ENCODE assay signal across 12 cellular contexts in genomic region chr16:29023279-29024278, GRCh38. TPM values are rescaled to one million over a fixed set of nuclear protein-coding genes. Genes with fewer than 3 reads are reported as not detected.
A peak's percentile ranks its signal among the peaks of the same experiment; 100 is the strongest.
DNase-seq lines count a peak whose midpoint lies in the region; ATAC-seq, FAIRE-seq and TF ChIP-seq lines count a peak whose summit lies in the region.
"Had no signal": no experiment of that assay in that cellular context is flagged by ENCODE, and none has a peak within 500 bp of the region (broad histone marks: within the 10 kb centered on the region; RNA-seq: fewer than 3 reads in every experiment).

No MANE protein-coding gene starts in this region.

- TF ChIP-seq RAD21 in SK-N-SH (IDR thresholded peaks at IDR 0.05; ENCODE audit: low read length) (no peak), K562 (CRISPR knock-in tag; conservative IDR thresholded peaks at IDR 0.05 in 1 of 2, IDR thresholded peaks at IDR 0.05 in 1 of 2) (no peak)

- no peak overlapping the region for H3K9ac ChIP-seq in SK-N-SH
- peak overlapping the region in 1 of 2 experiments; percentile 15; a peak in 2 of 4 replicates for H3K9ac ChIP-seq in K562 (ENCODE audit: insufficient read depth in 1 of 2, low read depth in 2 of 2, low read length in 2 of 2)

- no peaks in the 10 kb centered on the region for H3K9me2 ChIP-seq in SK-N-SH

- in situ Hi-C loops in K562 (cut with MboI), result no loop called here

- H4K20me1 ChIP-seq in SK-N-SH (ENCODE audit: insufficient read depth) (no peaks in the 10 kb centered on the region), K562 (replicated peaks; ENCODE audit: control insufficient read depth, insufficient read depth, low read length) (no peaks in the 10 kb centered on the region)

- no peaks in the 10 kb centered on the region for H3F3A ChIP-seq in SK-N-SH (replicated peaks; ENCODE audit: insufficient read depth)

- no peaks in the 10 kb centered on the region for H3K9me3 ChIP-seq in SK-N-SH
- no peaks in the 10 kb centered on the region for H3K9me3 ChIP-seq in K562 (replicated peaks; ENCODE audit: control insufficient read depth, insufficient read depth, low read depth, low read length)

- WGBS in SK-N-SH (ENCODE audit: low lambda C conversion rate), result 68% methylated on average over 11 of the region's 15 CpGs
- 84% methylated on average over 15 of the region's 15 CpGs for WGBS in K562 (ENCODE audit: insufficient coverage, low coverage, missing lambda C conversion rate)

- no peaks in the 10 kb centered on the region; a peak in 1 of 4 replicates for H3K4me1 ChIP-seq in SK-N-SH (ENCODE audit: control insufficient read depth in 1 of 2, insufficient read depth in 2 of 2, low read depth in 1 of 2, low read length in 1 of 2)
- peaks cover 16 to 17% of the 10 kb centered on the region in 2 experiments; a peak in 4 of 5 replicates for H3K4me1 ChIP-seq in K562 (replicated peaks in 1 of 2; ENCODE audit: control insufficient read depth in 2 of 2, insufficient read depth in 2 of 2, low read length in 2 of 2)

- no peak for DNase-seq in SK-N-SH
- DNase-seq in LoVo (ENCODE audit: low spot score), result peak; percentile 46
- no peak for DNase-seq in K562 (ENCODE audit: extremely low read depth in 1 of 4, low spot score in 3 of 4)
- DNase-seq in posterior vena cava (ENCODE audit: low spot score), result peak; percentile 70
- no peak for DNase-seq in NOMO-1 treated with DMSO at 0.1 percent for 48 hours (lab: John Stamatoyannopoulos, UW; ENCODE audit: unreplicated experiment)
- no peak for DNase-seq in NCI-H1105 (lab: John Stamatoyannopoulos, UW)
- DNase-seq: 8988T, NCI-H1092 treated with DMSO at 0.1 percent for 48 hours, NCI-H510A treated with DMSO at 0.1 percent for 48 hours had no signal

- no peaks in the 10 kb centered on the region for H3K9me1 ChIP-seq in K562 (ENCODE audit: control insufficient read depth, insufficient read depth, low read length)

- BruUV-seq in K562 (replicated peaks; lab: Mats Ljungman, UMichigan), result no TSS peak

- intact Hi-C loops in K562 (cut with micrococcal nuclease), result no loop called here
- intact Hi-C loops in posterior vena cava (cut with DNase I), result no loop called here

- POLR2A ChIA-PET in SK-N-SH (lab: Yijun Ruan, JAX) (no interaction called here), K562 (lab: Yijun Ruan, JAX) (interaction anchor here (0.8 kb wide), 1 partner anchor 10 kb away, joined by 3 read pairs; no protein-coding TSS in a partner anchor)

- H3K27me3 ChIP-seq in SK-N-SH (ENCODE audit: insufficient read depth) (peaks cover 17% of the 10 kb centered on the region; the same call in 1 of the 2 replicates), K562 (ENCODE audit: control insufficient read depth in 2 of 2, insufficient read depth in 2 of 2, low read length in 2 of 2) (no peaks in the 10 kb centered on the region)

- H3K4me3 ChIP-seq in SK-N-SH (ENCODE audit: low read depth in 2 of 2, low read length in 1 of 2), result no peak overlapping the region
- H3K4me3 ChIP-seq in K562, result no peak overlapping the region

- no peak overlapping the region for H2AFZ ChIP-seq in SK-N-SH (ENCODE audit: low read depth)
- no peak overlapping the region for H2AFZ ChIP-seq in K562 (ENCODE audit: low read depth, low read length)

- no peaks in the 10 kb centered on the region for H3K36me3 ChIP-seq in SK-N-SH (replicated peaks in 1 of 2; ENCODE audit: control insufficient read depth in 1 of 2, insufficient read depth in 2 of 2, low read length in 1 of 2)
- H3K36me3 ChIP-seq in K562 (ENCODE audit: control insufficient read depth, insufficient read depth, low read length), result no peaks in the 10 kb centered on the region

- no peak for TF ChIP-seq POLR2A in K562 (conservative IDR thresholded peaks at IDR 0.05)

- TF ChIP-seq CTCF in SK-N-SH (IDR thresholded peaks at IDR 0.05), result no peak
- TF ChIP-seq CTCF in K562 (IDR thresholded peaks at IDR 0.05 in 2 of 3, conservative IDR thresholded peaks at IDR 0.05 in 1 of 3; ENCODE audit: insufficient read depth in 2 of 3, low read depth in 1 of 3, low read length in 3 of 3), result no peak

- TF ChIP-seq EP300 in SK-N-SH (IDR thresholded peaks at IDR 0.05; ENCODE audit: borderline replicate concordance in 1 of 2, low read depth in 1 of 2, low read length in 1 of 2) (no peak), K562 (IDR thresholded peaks at IDR 0.05; ENCODE audit: low read length) (no peak)

- CTCF ChIA-PET in SK-N-SH (lab: Yijun Ruan, JAX) (no interaction called here), K562 (lab: Yijun Ruan, JAX; ENCODE audit: low intra/inter-chr PET ratio) (no interaction called here)

- no peak for ATAC-seq in SK-N-SH treated with all-trans-retinoic acid at 6 μM for 48 hours
- no peak for ATAC-seq in K562
- no peak for ATAC-seq in GM19455 (IDR thresholded peaks at IDR 0.05; ENCODE audit: unreplicated experiment)

- H3K79me2 ChIP-seq in SK-N-SH (ENCODE audit: insufficient read depth), result no peaks in the 10 kb centered on the region
- no peaks in the 10 kb centered on the region for H3K79me2 ChIP-seq in K562 (ENCODE audit: control insufficient read depth, insufficient read depth, low read length)

- H3K27ac ChIP-seq in SK-N-SH (ENCODE audit: low read depth in 2 of 2, low read length in 1 of 2) (no peak overlapping the region), K562 (ENCODE audit: extremely low read depth, low read depth, low read length) (no peak overlapping the region)

- no peak overlapping the region for H3K4me2 ChIP-seq in SK-N-SH
- H3K4me2 ChIP-seq in K562 (ENCODE audit: insufficient read depth, low read length), result no peak overlapping the region

- FAIRE-seq in K562 (lab: Jason Lieb, UNC), result no peak
- FAIRE-seq: TTC549 had no signal

TF ChIP-seq in SK-N-SH, 30 proteins besides CTCF, POLR2A, EP300 and RAD21 (continues in another document):
- TF ChIP-seq EZH2phosphoT487 (IDR thresholded peaks at IDR 0.05; ENCODE audit: borderline replicate concordance, low read depth), result no peak
- peak; percentile 10; the same call in 1 of the 2 replicates for TF ChIP-seq FOSL2 (IDR thresholded peaks at IDR 0.05; ENCODE audit: borderline replicate concordance, low read depth)
- TF ChIP-seq POLR2AphosphoS5 (IDR thresholded peaks at IDR 0.05; ENCODE audit: low read depth, low read length), result no peak

TF ChIP-seq in SK-N-SH treated with all-trans-retinoic acid at 6 μM for 48 hours, 23 proteins besides CTCF, POLR2A, EP300 and RAD21 (continues in another document):
- no peak for TF ChIP-seq SNAI2 (CRISPR knock-in tag; IDR thresholded peaks at IDR 0.05)

TF ChIP-seq in K562, 482 proteins besides CTCF, POLR2A, EP300 and RAD21 (continues in another document):
- TF ChIP-seq ZNF766 (CRISPR knock-in tag; conservative IDR thresholded peaks at IDR 0.05), result no peak
- no peak for TF ChIP-seq CREBBP (IDR thresholded peaks at IDR 0.05; ENCODE audit: low read depth, low read length)
- TF ChIP-seq SMAD3 (CRISPR knock-in tag; conservative IDR thresholded peaks at IDR 0.05), result no peak

RNA-seq across cellular contexts. Expression of gene LAT, which starts 38.7 kb away (rescaled TPM):
- polyA plus RNA-seq in SK-N-SH (2012; rRNA removed) (8.0 and 8.6 TPM in 2 replicates), K562 (2011; rRNA removed) (1.9 and 2.0 TPM in 2 replicates), K562 (2014; fragmentation: Illumina TruSeq; extraction: Trizol) (1.3 and 1.7 TPM in 2 replicates), K562 (2014; fragmentation: Nextera tagmentation; extraction: Ambion mirVana) (under 1 TPM; 0.59 to 0.63 TPM), K562 (2014; rRNA removed) (1.6 and 3.2 TPM in 2 replicates)
- 0.62 and 1.3 TPM in 2 replicates for polyA plus RNA-seq in SK-N-SH (2012; cell fraction: cytosol; rRNA removed)
- 101 and 132 TPM in 2 replicates for polyA plus RNA-seq in SK-N-SH (2012; cell fraction: nucleus; rRNA removed)
- total RNA-seq in K562 (2011; cell fraction: chromatin; rRNA removed; ENCODE audit: low replicate concordance), result 11.1 and 32.8 TPM in 2 replicates
- total RNA-seq in K562 (2011; cell fraction: nucleolus; rRNA removed), result 20.5 and 21.2 TPM in 2 replicates
- 12.8 and 19.2 TPM in 2 replicates for total RNA-seq in K562 (2011; cell fraction: nucleoplasm; rRNA removed)
- total RNA-seq in K562 (2014; rRNA removed) (0.95 and 2.1 TPM in 2 replicates), K562 (2014; rRNA removed; fragmentation: Illumina TruSeq; extraction: Trizol) (0.22 and 0.40 TPM in 2 replicates), K562 (2015; rRNA removed; fragmentation: Illumina TruSeq; extraction: Trizol) (2.0 and 2.3 TPM in 2 replicates), K562 (2021) (2.9 and 4.2 TPM in 2 replicates), posterior vena cava (10 to 100 TPM in 1 of 2 donors, 1 to 10 TPM in 1; 9.7 to 11.4 TPM)
- polyA plus RNA-seq in K562 (2011; cell fraction: cytosol; rRNA removed), result 0.86 and 2.0 TPM in 2 replicates
- 22.2 and 50.9 TPM in 2 replicates for polyA plus RNA-seq in K562 (2011; cell fraction: nucleus; rRNA removed)
- polyA plus RNA-seq in K562 (2012), result 2.9 and 5.7 TPM in 2 replicates
- polyA minus RNA-seq in K562 (2011; rRNA and poly(A)+ RNA removed), result 0.24 and 0.25 TPM in 2 replicates
- polyA minus RNA-seq in K562 (2011; cell fraction: cytosol; rRNA and poly(A)+ RNA removed), result 0.29 TPM in 1 of 2 replicates, not detected in the other
- 2.2 and 3.0 TPM in 2 replicates for polyA minus RNA-seq in K562 (2011; cell fraction: nucleus; rRNA and poly(A)+ RNA removed)

RNA-seq across cellular contexts. Expression of gene SPNS1, which starts 49.0 kb away (rescaled TPM):
- polyA plus RNA-seq in SK-N-SH (2012; rRNA removed), result 24.8 and 41.1 TPM in 2 replicates
- 12.5 and 20.6 TPM in 2 replicates for polyA plus RNA-seq in SK-N-SH (2012; cell fraction: cytosol; rRNA removed)
- 104 and 116 TPM in 2 replicates for polyA plus RNA-seq in SK-N-SH (2012; cell fraction: nucleus; rRNA removed)
- 27.4 and 88.8 TPM in 2 replicates for total RNA-seq in K562 (2011; cell fraction: chromatin; rRNA removed; ENCODE audit: low replicate concordance)
- 112 and 138 TPM in 2 replicates for total RNA-seq in K562 (2011; cell fraction: nucleolus; rRNA removed)
- total RNA-seq in K562 (2011; cell fraction: nucleoplasm; rRNA removed), result 66.3 and 72.9 TPM in 2 replicates
- 37.8 and 48.4 TPM in 2 replicates for total RNA-seq in K562 (2014; rRNA removed)
- 6.2 and 9.0 TPM in 2 replicates for total RNA-seq in K562 (2014; rRNA removed; fragmentation: Illumina TruSeq; extraction: Trizol)
- 13.7 and 16.3 TPM in 2 replicates for total RNA-seq in K562 (2015; rRNA removed; fragmentation: Illumina TruSeq; extraction: Trizol)
- 64.9 and 69.8 TPM in 2 replicates for total RNA-seq in K562 (2021)
- polyA plus RNA-seq in K562 (2011; rRNA removed), result 12.3 and 20.6 TPM in 2 replicates
- polyA plus RNA-seq in K562 (2011; cell fraction: cytosol; rRNA removed), result 18.6 and 53.9 TPM in 2 replicates
- polyA plus RNA-seq in K562 (2011; cell fraction: nucleus; rRNA removed), result 31.4 and 74.3 TPM in 2 replicates
- polyA plus RNA-seq in K562 (2012), result 47.4 and 49.1 TPM in 2 replicates
- 22.2 and 38.7 TPM in 2 replicates for polyA plus RNA-seq in K562 (2014; fragmentation: Illumina TruSeq; extraction: Trizol)
- polyA plus RNA-seq in K562 (2014; fragmentation: Nextera tagmentation; extraction: Ambion mirVana), result 1 to 10 TPM in 1 of 2 experiments, under 1 TPM in 1; 0.58 to 2.9 TPM
- 37.8 and 40.6 TPM in 2 replicates for polyA plus RNA-seq in K562 (2014; rRNA removed)
- 13.2 and 15.6 TPM in 2 replicates for polyA minus RNA-seq in K562 (2011; rRNA and poly(A)+ RNA removed)
- 22.8 and 23.5 TPM in 2 replicates for polyA minus RNA-seq in K562 (2011; cell fraction: cytosol; rRNA and poly(A)+ RNA removed)
- polyA minus RNA-seq in K562 (2011; cell fraction: nucleus; rRNA and poly(A)+ RNA removed), result 7.0 and 9.0 TPM in 2 replicates
- 10 to 100 TPM; 22.4 to 24.9 TPM for total RNA-seq in posterior vena cava

Comparison
In these comparisons a context has a peak if more than half of its experiments do, and no peak if none do; other contexts are left out.
1. DNase-seq: peak in LoVo (single experiment) and posterior vena cava (single experiment); none in SK-N-SH (single experiment), K562 (0 of 4), NOMO-1 treated with DMSO at 0.1 percent for 48 hours (single experiment) and NCI-H1105 (single experiment).